Comparison of ENCODE assay signal across 8 cellular contexts in the genomic region with DNA sequence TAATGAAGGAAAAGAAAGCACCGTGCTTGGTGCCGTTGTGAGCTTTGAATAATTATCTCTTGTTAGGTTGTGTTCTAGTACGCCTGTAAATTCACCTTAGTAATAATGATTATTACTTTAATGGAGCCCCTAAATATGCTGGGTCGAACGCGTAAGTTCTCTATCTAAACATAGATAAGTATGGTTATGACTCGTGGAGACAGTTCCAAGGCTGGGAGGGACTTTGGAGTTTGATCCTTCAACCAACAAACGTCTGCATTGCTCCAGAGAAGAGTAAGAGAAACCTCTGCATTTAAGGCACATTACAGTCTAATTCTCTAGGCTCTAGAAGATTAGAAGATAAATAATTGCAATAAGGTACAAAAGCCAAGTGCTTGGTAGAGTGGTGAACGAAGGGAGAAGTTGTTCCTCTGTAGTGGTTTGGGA. TPM values are rescaled to one million over a fixed set of nuclear protein-coding genes. Genes with fewer than 3 reads are reported as not detected.
DNase-seq lines count a peak whose midpoint lies in the region; ATAC-seq and TF ChIP-seq lines count a peak whose summit lies in the region.

No MANE protein-coding gene starts in this region.

- H3K36me3 Mint-ChIP-seq in memory B cell, result peaks cover 22% of the 10 kb centered on the region

- peak overlapping the region; percentile 99 for H3K4me3 Mint-ChIP-seq in memory B cell

- H3K4me3 ChIP-seq in NB4 (ENCODE audit: low read depth, low read length) (peak overlapping the region; percentile 87), urinary bladder (ENCODE audit: low read depth, low read length) (peak overlapping the region; percentile 58)

- TF ChIP-seq POLR2A in NB4 (IDR thresholded peaks at IDR 0.05; ENCODE audit: extremely low read depth, insufficient read length), result no peak

- peak overlapping the region; percentile 96 for H3K27ac ChIP-seq in urinary bladder (ENCODE audit: low read depth)

- peaks cover 1% of the 10 kb centered on the region for H3K9me3 Mint-ChIP-seq in memory B cell

- peak; percentile 10 for DNase-seq in ACHN
- DNase-seq in NB4 (ENCODE audit: low read depth), result peak; percentile 67
- peak; percentile 25 for DNase-seq in cerebellar cortex (ENCODE audit: low spot score)
- DNase-seq in memory B cell (ENCODE audit: low spot score in 2 of 2), result no peak
- DNase-seq in germinal center (ENCODE audit: low spot score), result no peak
- no peak for DNase-seq in EL

- no peak for TF ChIP-seq CTCF in NB4 (IDR thresholded peaks at IDR 0.05; ENCODE audit: low read depth, low read length)

- no peaks in the 10 kb centered on the region for H3K36me3 ChIP-seq in urinary bladder (ENCODE audit: insufficient read depth)

- H3K27me3 Mint-ChIP-seq in memory B cell, result no peaks in the 10 kb centered on the region

- H3K4me1 Mint-ChIP-seq in memory B cell, result peaks cover 31% of the 10 kb centered on the region

- ATAC-seq in GM18868 (IDR thresholded peaks at IDR 0.05; ENCODE audit: unreplicated experiment) (peak; percentile 5), memory B cell (ENCODE audit: low read depth) (no peak)

- in situ Hi-C loops in ACHN (cut with HindIII; ENCODE audit: low pct_ligation_motif_present, low pct_unique_long_range_greater_than_20kb, low sequenced_read_pairs), result no loop called here

- H3K27ac Mint-ChIP-seq in memory B cell, result peak overlapping the region; percentile 98

- 3% methylated on average over 9 of the region's 9 CpGs for WGBS in urinary bladder

- peaks cover 2% of the 10 kb centered on the region for H3K4me1 ChIP-seq in urinary bladder (ENCODE audit: insufficient read depth)

RNA-seq across cellular contexts. Expression of a gene that starts 0.5 kb away (rescaled TPM):
- 8.7 TPM for total RNA-seq in urinary bladder
- polyA plus RNA-seq in urinary bladder, result 12.0 TPM

RNA-seq across cellular contexts. Expression of a gene that starts 0.7 kb away (rescaled TPM):
- 42.2 TPM for total RNA-seq in urinary bladder
- 29.7 TPM for polyA plus RNA-seq in urinary bladder

RNA-seq across cellular contexts. Expression of a gene that starts 21.4 kb away (rescaled TPM):
- total RNA-seq in urinary bladder, result 0.26 TPM
- polyA plus RNA-seq in urinary bladder, result 0.04 TPM

RNA-seq across cellular contexts. Expression of a gene that starts 51.6 kb away (rescaled TPM):
- total RNA-seq in urinary bladder, result 85.8 TPM
- 38.1 TPM for polyA plus RNA-seq in urinary bladder

Comparison
In these comparisons a context has a peak if more than half of its experiments do, and no peak if none do; other contexts are left out.
1. DNase-seq: peak in ACHN (single experiment), NB4 (single experiment) and cerebellar cortex (single experiment); none in memory B cell (0 of 2), germinal center (single experiment) and EL (single experiment).